Comparison of ENCODE assay signal across 1 cellular context in genomic region chr1:35557611-35558373, GRCh38.
A peak's percentile ranks its signal among the peaks of the same experiment; 100 is the strongest.
TF ChIP-seq lines count a peak whose summit lies in the region.

A gene with protein sequence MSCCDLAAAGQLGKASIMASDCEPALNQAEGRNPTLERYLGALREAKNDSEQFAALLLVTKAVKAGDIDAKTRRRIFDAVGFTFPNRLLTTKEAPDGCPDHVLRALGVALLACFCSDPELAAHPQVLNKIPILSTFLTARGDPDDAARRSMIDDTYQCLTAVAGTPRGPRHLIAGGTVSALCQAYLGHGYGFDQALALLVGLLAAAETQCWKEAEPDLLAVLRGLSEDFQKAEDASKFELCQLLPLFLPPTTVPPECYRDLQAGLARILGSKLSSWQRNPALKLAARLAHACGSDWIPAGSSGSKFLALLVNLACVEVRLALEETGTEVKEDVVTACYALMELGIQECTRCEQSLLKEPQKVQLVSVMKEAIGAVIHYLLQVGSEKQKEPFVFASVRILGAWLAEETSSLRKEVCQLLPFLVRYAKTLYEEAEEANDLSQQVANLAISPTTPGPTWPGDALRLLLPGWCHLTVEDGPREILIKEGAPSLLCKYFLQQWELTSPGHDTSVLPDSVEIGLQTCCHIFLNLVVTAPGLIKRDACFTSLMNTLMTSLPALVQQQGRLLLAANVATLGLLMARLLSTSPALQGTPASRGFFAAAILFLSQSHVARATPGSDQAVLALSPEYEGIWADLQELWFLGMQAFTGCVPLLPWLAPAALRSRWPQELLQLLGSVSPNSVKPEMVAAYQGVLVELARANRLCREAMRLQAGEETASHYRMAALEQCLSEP (plus strand): TSS chr1:35557799. CDS start chr1:35558191, 392 bp downstream.

TF ChIP-seq in HepG2, 621 proteins besides CTCF, POLR2A, EP300 and RAD21 (continued from another document and continues in another):
- TF ChIP-seq ZNF318 (CRISPR knock-in tag; IDR thresholded peaks at IDR 0.05) (no peak), ZNF670 (CRISPR knock-in tag; IDR thresholded peaks at IDR 0.05; ENCODE audit: borderline replicate concordance) (no peak), TEAD2 (CRISPR knock-in tag; IDR thresholded peaks at IDR 0.05) (no peak), HOXA9 (CRISPR knock-in tag; IDR thresholded peaks at IDR 0.05; ENCODE audit: borderline replicate concordance) (no peak), SAP130 (CRISPR knock-in tag; IDR thresholded peaks at IDR 0.05; ENCODE audit: low read depth) (peak; percentile 33; the same call in 1 of the 2 replicates), JUNB (CRISPR knock-in tag; IDR thresholded peaks at IDR 0.05; ENCODE audit: borderline replicate concordance) (no peak; the same call in 1 of the 2 replicates), NFYC (CRISPR knock-in tag; IDR thresholded peaks at IDR 0.05) (peak; percentile 100), ZNF484 (CRISPR knock-in tag; IDR thresholded peaks at IDR 0.05; ENCODE audit: borderline replicate concordance, low read depth) (no peak), MBNL3 (CRISPR knock-in tag; conservative IDR thresholded peaks at IDR 0.05) (no peak), ZMYM4 (CRISPR knock-in tag; IDR thresholded peaks at IDR 0.05) (no peak; the same call in 1 of the 2 replicates), ZNF687 (CRISPR knock-in tag; IDR thresholded peaks at IDR 0.05) (peak; percentile 81), NKX3-1 (CRISPR knock-in tag; IDR thresholded peaks at IDR 0.05) (0 out of 2 replicates have a peak, but pooled peaks have one; percentile 30), HDAC1 (CRISPR knock-in tag; IDR thresholded peaks at IDR 0.05) (0 out of 2 replicates have a peak, but pooled peaks have one; percentile 52), HMGXB3 (CRISPR knock-in tag; IDR thresholded peaks at IDR 0.05; ENCODE audit: borderline replicate concordance) (peak; percentile 100), KAT7 (CRISPR knock-in tag; IDR thresholded peaks at IDR 0.05; ENCODE audit: borderline replicate concordance) (no peak; the same call in 1 of the 2 replicates), SMAD9 (CRISPR knock-in tag; IDR thresholded peaks at IDR 0.05) (no peak), EHMT2 (IDR thresholded peaks at IDR 0.05; ENCODE audit: borderline replicate concordance, low read depth, low read length) (no peak), ZSCAN30 (CRISPR knock-in tag; IDR thresholded peaks at IDR 0.05) (no peak), ZNF331 (CRISPR knock-in tag; IDR thresholded peaks at IDR 0.05) (no peak), DNMT3B (CRISPR knock-in tag; conservative IDR thresholded peaks at IDR 0.05) (no peak), GABPA (IDR thresholded peaks at IDR 0.05; ENCODE audit: low read depth, low read length) (peak; percentile 53), GABPA (CRISPR knock-in tag; IDR thresholded peaks at IDR 0.05; ENCODE audit: low read depth) (peak; percentile 91), ZMYM2 (CRISPR knock-in tag; IDR thresholded peaks at IDR 0.05) (no peak), CEBPB (IDR thresholded peaks at IDR 0.05; ENCODE audit: borderline replicate concordance, low read depth, low read length) (no peak), KDM5A (IDR thresholded peaks at IDR 0.05; ENCODE audit: borderline replicate concordance, low read length) (no peak), ZNF224 (CRISPR knock-in tag; IDR thresholded peaks at IDR 0.05) (no peak), ZNF329 (CRISPR knock-in tag; IDR thresholded peaks at IDR 0.05; ENCODE audit: low read depth) (no peak), ZFP82 (CRISPR knock-in tag; IDR thresholded peaks at IDR 0.05; ENCODE audit: borderline replicate concordance) (no peak), ZNF337 (CRISPR knock-in tag; IDR thresholded peaks at IDR 0.05; ENCODE audit: borderline replicate concordance, low read depth) (no peak), ZNF780A (CRISPR knock-in tag; IDR thresholded peaks at IDR 0.05) (no peak), AGO2 (optimal IDR thresholded peaks at IDR 0.05; ENCODE audit: low read depth, low read length) (no peak), TARDBP (CRISPR knock-in tag; IDR thresholded peaks at IDR 0.05) (peak; percentile 95; the same call in 1 of the 2 replicates), ZNF619 (CRISPR knock-in tag; IDR thresholded peaks at IDR 0.05) (no peak; the same call in 1 of the 2 replicates), ARNT (IDR thresholded peaks at IDR 0.05) (no peak), SALL2 (CRISPR knock-in tag; IDR thresholded peaks at IDR 0.05) (no peak)
- TF ChIP-seq, protein P1, sequence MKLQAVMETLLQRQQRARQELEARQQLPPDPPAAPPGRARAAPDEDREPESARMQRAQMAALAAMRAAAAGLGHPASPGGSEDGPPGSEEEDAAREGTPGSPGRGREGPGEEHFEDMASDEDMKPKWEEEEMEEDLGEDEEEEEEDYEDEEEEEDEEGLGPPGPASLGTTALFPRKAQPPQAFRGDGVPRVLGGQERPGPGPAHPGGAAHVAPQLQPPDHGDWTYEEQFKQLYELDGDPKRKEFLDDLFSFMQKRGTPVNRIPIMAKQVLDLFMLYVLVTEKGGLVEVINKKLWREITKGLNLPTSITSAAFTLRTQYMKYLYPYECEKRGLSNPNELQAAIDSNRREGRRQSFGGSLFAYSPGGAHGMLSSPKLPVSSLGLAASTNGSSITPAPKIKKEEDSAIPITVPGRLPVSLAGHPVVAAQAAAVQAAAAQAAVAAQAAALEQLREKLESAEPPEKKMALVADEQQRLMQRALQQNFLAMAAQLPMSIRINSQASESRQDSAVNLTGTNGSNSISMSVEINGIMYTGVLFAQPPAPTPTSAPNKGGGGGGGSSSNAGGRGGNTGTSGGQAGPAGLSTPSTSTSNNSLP (IDR thresholded peaks at IDR 0.05; ENCODE audit: low read depth, low read length), result 0 out of 2 replicates have a peak, but pooled peaks have one; percentile 26
- TF ChIP-seq, protein P2, sequence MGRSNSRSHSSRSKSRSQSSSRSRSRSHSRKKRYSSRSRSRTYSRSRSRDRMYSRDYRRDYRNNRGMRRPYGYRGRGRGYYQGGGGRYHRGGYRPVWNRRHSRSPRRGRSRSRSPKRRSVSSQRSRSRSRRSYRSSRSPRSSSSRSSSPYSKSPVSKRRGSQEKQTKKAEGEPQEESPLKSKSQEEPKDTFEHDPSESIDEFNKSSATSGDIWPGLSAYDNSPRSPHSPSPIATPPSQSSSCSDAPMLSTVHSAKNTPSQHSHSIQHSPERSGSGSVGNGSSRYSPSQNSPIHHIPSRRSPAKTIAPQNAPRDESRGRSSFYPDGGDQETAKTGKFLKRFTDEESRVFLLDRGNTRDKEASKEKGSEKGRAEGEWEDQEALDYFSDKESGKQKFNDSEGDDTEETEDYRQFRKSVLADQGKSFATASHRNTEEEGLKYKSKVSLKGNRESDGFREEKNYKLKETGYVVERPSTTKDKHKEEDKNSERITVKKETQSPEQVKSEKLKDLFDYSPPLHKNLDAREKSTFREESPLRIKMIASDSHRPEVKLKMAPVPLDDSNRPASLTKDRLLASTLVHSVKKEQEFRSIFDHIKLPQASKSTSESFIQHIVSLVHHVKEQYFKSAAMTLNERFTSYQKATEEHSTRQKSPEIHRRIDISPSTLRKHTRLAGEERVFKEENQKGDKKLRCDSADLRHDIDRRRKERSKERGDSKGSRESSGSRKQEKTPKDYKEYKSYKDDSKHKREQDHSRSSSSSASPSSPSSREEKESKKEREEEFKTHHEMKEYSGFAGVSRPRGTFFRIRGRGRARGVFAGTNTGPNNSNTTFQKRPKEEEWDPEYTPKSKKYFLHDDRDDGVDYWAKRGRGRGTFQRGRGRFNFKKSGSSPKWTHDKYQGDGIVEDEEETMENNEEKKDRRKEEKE (IDR thresholded peaks at IDR 0.05), result no peak
